ENCODE assay signal across 22 cellular contexts in the genomic region with DNA sequence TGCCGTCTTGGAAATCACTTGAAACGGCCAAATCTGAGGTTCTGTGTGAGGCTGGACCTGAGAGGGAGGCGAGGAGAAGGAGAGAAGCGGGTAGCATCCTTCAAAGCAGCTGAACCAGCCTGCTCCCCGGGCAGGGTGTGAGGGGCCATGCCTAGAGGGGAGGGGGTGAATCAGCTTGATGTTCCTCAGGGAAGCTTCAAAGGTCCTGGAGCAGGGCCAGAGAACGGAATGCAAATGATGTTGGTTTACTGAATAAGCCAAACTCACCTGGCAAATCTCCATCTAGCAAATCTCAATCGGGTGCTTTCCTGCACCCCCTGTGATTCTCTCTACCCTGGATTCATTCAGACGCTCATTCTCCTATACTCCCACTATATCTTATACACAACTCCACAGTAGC.
DNase-seq lines count a peak whose midpoint lies in the region; ATAC-seq and TF ChIP-seq lines count a peak whose summit lies in the region.
"Had no signal": no experiment of that assay in that cellular context is flagged by ENCODE, and none has a peak within 500 bp of the region (broad histone marks: within the 10 kb centered on the region; RNA-seq: fewer than 3 reads in every experiment).

No MANE protein-coding gene starts in this region.

- 54 to 69% methylated on average over 8 of the region's 8 CpGs for whole genome bisulfite sequencing in sigmoid colon, 2 donors

- ATAC-seq in lower lobe of right lung (peak in 1 of 2 donors; percentile 2), GM21360 (IDR thresholded peaks at IDR 0.05; ENCODE audit: unreplicated experiment) (no peak), HG02678 (IDR thresholded peaks at IDR 0.05; ENCODE audit: unreplicated experiment) (no peak)
- ATAC-seq: effector memory CD8-positive, alpha-beta T cell; left colon; stimulated activated memory B cell treated with anti-CD40 and anti-IgM and Interleukin-4, amounts not matched to agents 10 μg/mL and 1 μg/mL and 100 μg/mL, for 72 hours had no signal

- peaks cover 44% of the 10 kb centered on the region for H3K4me1 ChIP-seq in lower lobe of right lung
- H3K4me1 ChIP-seq in sigmoid colon = peaks cover 0 to 91% (median 67%) of the 10 kb centered on the region in 4 donors
- H3K4me1 ChIP-seq: prostate gland, testis had no signal

- intact Hi-C loops in lower lobe of right lung (cut with DNase I) (no loop called here), sigmoid colon (cut with DNase I) (loop anchor here (5.0 kb wide), 1 partner anchor 131 kb away; no protein-coding TSS in a partner anchor)

- no peak for TF ChIP-seq POLR2A in sigmoid colon (IDR thresholded peaks at IDR 0.05)

- H3K9me3 ChIP-seq in lower lobe of right lung = no peaks in the 10 kb centered on the region
- H3K9me3 ChIP-seq in sigmoid colon = no peaks in the 10 kb centered on the region
- H3K9me3 ChIP-seq: Peyer's patch, prostate gland, testis had no signal

- H3K27me3 ChIP-seq in lower lobe of right lung (ENCODE audit: low read depth) (no peaks in the 10 kb centered on the region), sigmoid colon (no peaks in the 10 kb centered on the region)
- H3K27me3 ChIP-seq: Peyer's patch, testis had no signal

- TF ChIP-seq EP300 in sigmoid colon (IDR thresholded peaks at IDR 0.05) = no peak

- H3K36me3 ChIP-seq in lower lobe of right lung (no peaks in the 10 kb centered on the region), sigmoid colon (no peaks in the 10 kb centered on the region)
- H3K36me3 ChIP-seq: Peyer's patch, prostate gland had no signal

- DNase-seq in NCI-H345 (lab: John Stamatoyannopoulos, UW) (peak; percentile 23), astrocyte of the hippocampus (ENCODE audit: low read depth, low spot score) (peak; percentile 67), lower lobe of right lung (no peak), sigmoid colon (no peak), NCI-H187 (lab: John Stamatoyannopoulos, UW) (no peak)
- no peak for DNase-seq in activated effector memory CD4-positive, alpha-beta T cell treated with anti-CD3 and anti-CD28 coated beads, Interleukin-2, amount 50 U/mL, for 16 hours
- DNase-seq: activated CD8-positive, alpha-beta memory T cell treated with anti-CD3 and anti-CD28 coated beads, Interleukin-2, amount 50 U/mL, for 4 hours; CD4-positive, alpha-beta memory T cell; DMS53; effector memory CD8-positive, alpha-beta T cell; GDM1; left colon; NCI-H1694; NK-92 treated with Interleukin-12 subunit alpha and Interleukin-12 subunit beta, amount 100 ng/mL, for 24 hours; Peyer's patch; testis had no signal

- no peak for TF ChIP-seq CTCF in lower lobe of right lung (IDR thresholded peaks at IDR 0.05)
- TF ChIP-seq CTCF in sigmoid colon (IDR thresholded peaks at IDR 0.05) = no peak

- no peak overlapping the region for H3K4me3 ChIP-seq in lower lobe of right lung
- no peak overlapping the region for H3K4me3 ChIP-seq in sigmoid colon
- H3K4me3 ChIP-seq: Peyer's patch, prostate gland, skin epidermis, testis had no signal

- H3K27ac ChIP-seq in lower lobe of right lung = peak overlapping the region; percentile 67
- peak overlapping the region; percentile 15 to 77 (median 65) for H3K27ac ChIP-seq in sigmoid colon
- H3K27ac ChIP-seq: testis, VCaP had no signal

Comparison
In these comparisons a context has a peak if more than half of its experiments do, and no peak if none do; other contexts are left out.
1. DNase-seq: peak in NCI-H345 (single experiment) and astrocyte of the hippocampus (single experiment); none in lower lobe of right lung (single experiment), sigmoid colon (single experiment), activated effector memory CD4-positive, alpha-beta T cell treated with anti-CD3 and anti-CD28 coated beads, Interleukin-2, amount 50 U/mL, for 16 hours (single experiment) and NCI-H187 (0 of 2).